Comparison of ENCODE assay signal across 26 cellular contexts in the genomic region with DNA sequence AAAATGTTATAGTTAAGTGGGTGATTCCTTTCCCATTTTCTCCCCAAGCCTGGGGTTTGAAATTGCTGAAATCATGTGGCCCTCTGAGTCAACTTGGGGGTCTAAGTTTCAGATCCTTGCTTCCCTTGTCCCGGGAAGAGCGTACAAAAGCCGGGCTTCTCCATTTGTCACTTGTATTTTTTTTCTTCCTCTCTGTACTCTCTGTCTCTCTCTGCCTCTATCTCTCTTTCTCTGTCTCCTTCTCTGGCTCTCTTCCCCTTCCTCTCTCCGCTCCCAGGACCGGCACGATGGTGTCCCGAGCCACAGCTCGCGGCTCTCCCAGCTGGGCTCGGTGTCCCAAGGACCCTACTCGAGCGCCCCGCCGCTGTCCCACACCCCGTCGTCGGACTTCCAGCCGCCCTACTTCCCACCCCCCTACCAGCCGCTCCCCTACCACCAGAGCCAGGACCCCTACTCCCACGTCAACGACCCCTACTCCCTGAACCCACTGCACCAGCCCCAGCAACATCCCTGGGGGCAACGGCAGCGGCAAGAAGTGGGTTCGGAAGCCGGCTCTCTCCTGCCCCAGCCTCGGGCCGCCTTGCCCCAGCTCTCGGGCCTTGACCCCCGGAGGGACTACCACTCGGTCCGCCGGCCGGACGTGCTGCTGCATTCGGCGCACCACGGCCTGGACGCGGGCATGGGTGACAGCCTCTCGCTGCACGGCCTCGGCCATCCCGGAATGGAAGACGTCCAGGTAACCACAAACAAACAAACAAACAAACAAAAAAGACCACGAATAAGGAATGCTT. TPM values are rescaled to one million over a fixed set of nuclear protein-coding genes. Genes with fewer than 3 reads are reported as not detected.
DNase-seq lines count a peak whose midpoint lies in the region; ATAC-seq and TF ChIP-seq lines count a peak whose summit lies in the region.
"Had no signal": no experiment of that assay in that cellular context is flagged by ENCODE, and none has a peak within 500 bp of the region (broad histone marks: within the 10 kb centered on the region; RNA-seq: fewer than 3 reads in every experiment).

No MANE protein-coding gene starts in this region.

- H3K4me3 ChIP-seq in HUES6 (ENCODE audit: low read depth, low read length) (peak overlapping the region; percentile 45), endodermal cell (ENCODE audit: low read length) (no peak overlapping the region), kidney epithelial cell (ENCODE audit: low read depth, low read length) (peak overlapping the region; percentile 52), upper lobe of right lung (no peak overlapping the region)
- H3K4me3 ChIP-seq: left ventricle myocardium inferior, PC-9 had no signal

- TF ChIP-seq CTCF in endodermal cell (conservative IDR thresholded peaks at IDR 0.05): no peak
- TF ChIP-seq CTCF in kidney epithelial cell (IDR thresholded peaks at IDR 0.05; ENCODE audit: insufficient read depth, low read length, poor library complexity, severe bottlenecking): no peak
- TF ChIP-seq CTCF in progenitor cell of endocrine pancreas (IDR thresholded peaks at IDR 0.05; ENCODE audit: unreplicated experiment): no peak
- TF ChIP-seq CTCF in upper lobe of right lung (IDR thresholded peaks at IDR 0.05): no peak

- H3K36me3 ChIP-seq in HUES6 (ENCODE audit: control insufficient read depth, insufficient read depth, low read length) (no peaks in the 10 kb centered on the region), endodermal cell (ENCODE audit: control insufficient read depth, insufficient read depth, low read length) (no peaks in the 10 kb centered on the region), kidney epithelial cell (ENCODE audit: control insufficient read depth, insufficient read depth, low read length) (no peaks in the 10 kb centered on the region), upper lobe of right lung (no peaks in the 10 kb centered on the region)
- H3K36me3 ChIP-seq: left ventricle myocardium inferior had no signal

- H3K27ac ChIP-seq in HUES6 (ENCODE audit: low read depth, low read length) (no peak overlapping the region), endodermal cell (ENCODE audit: low read depth, low read length) (no peak overlapping the region), upper lobe of right lung (no peak overlapping the region)
- H3K27ac ChIP-seq: left ventricle myocardium inferior, PC-9 had no signal

- peak overlapping the region; percentile 24 for H3K4me3 Mint-ChIP-seq in endodermal cell
- peak overlapping the region; percentile 58 for H3K4me3 Mint-ChIP-seq in progenitor cell of endocrine pancreas (ENCODE audit: low read depth)
- H3K4me3 Mint-ChIP-seq in T-cell: no peak overlapping the region
- H3K4me3 Mint-ChIP-seq: activated CD4-positive, alpha-beta T cell treated with anti-CD3 and anti-CD28 coated beads, Interleukin-2, amount 10 ng/mL, durations not matched to agents 7 days and 5 days; dendritic cell treated with granulocyte-macrophage colony-stimulating factor and Interleukin-4, amounts not matched to agents 40 ng/mL and 50 ng/mL, for 4 days; HFFc6 had no signal

- CTCF ChIA-PET in T-cell (lab: Charles Lee): no interaction called here

- intact Hi-C loops in upper lobe of right lung (cut with DNase I): no loop called here

- H3K27ac Mint-ChIP-seq in endodermal cell: no peak overlapping the region
- H3K27ac Mint-ChIP-seq in progenitor cell of endocrine pancreas: peak overlapping the region; percentile 41
- no peak overlapping the region for H3K27ac Mint-ChIP-seq in T-cell
- H3K27ac Mint-ChIP-seq: activated CD4-positive, alpha-beta T cell treated with anti-CD3 and anti-CD28 coated beads, Interleukin-2, amount 10 ng/mL, durations not matched to agents 7 days and 5 days; CD14-positive monocyte; dendritic cell treated with granulocyte-macrophage colony-stimulating factor and Interleukin-4, amounts not matched to agents 40 ng/mL and 50 ng/mL, for 4 days; HFFc6; T-helper 17 cell had no signal

- H3K4me1 Mint-ChIP-seq in endodermal cell (peaks cover 49% of the 10 kb centered on the region), progenitor cell of endocrine pancreas (ENCODE audit: low read depth) (peaks cover 19% of the 10 kb centered on the region), T-cell (peaks cover 15 to 22% (median 16%) of the 10 kb centered on the region in 3 donors)

- peaks cover 100% of the 10 kb centered on the region for H3K27me3 Mint-ChIP-seq in endodermal cell (ENCODE audit: insufficient read depth)
- peaks cover 97% of the 10 kb centered on the region for H3K27me3 Mint-ChIP-seq in progenitor cell of endocrine pancreas
- peaks cover 81 to 90% of the 10 kb centered on the region in 2 donors for H3K27me3 Mint-ChIP-seq in T-cell

- H3K4me1 ChIP-seq in HUES6 (ENCODE audit: control insufficient read depth, insufficient read depth, low read length): peaks cover 67% of the 10 kb centered on the region
- no peaks in the 10 kb centered on the region for H3K4me1 ChIP-seq in endodermal cell (ENCODE audit: control insufficient read depth, insufficient read depth, low read length)
- peaks cover 8% of the 10 kb centered on the region for H3K4me1 ChIP-seq in upper lobe of right lung

- peak; percentile 67 for DNase-seq in endodermal cell
- DNase-seq in kidney epithelial cell (ENCODE audit: low read depth): no peak
- DNase-seq in progenitor cell of endocrine pancreas (ENCODE audit: low spot score, unreplicated experiment): no peak
- no peak for DNase-seq in upper lobe of right lung
- no peak for DNase-seq in T-cell
- DNase-seq: activated CD4-positive, alpha-beta T cell treated with anti-CD3 and anti-CD28 coated beads, Interleukin-2, amount 10 ng/mL, durations not matched to agents 7 days and 5 days; activated CD8-positive, alpha-beta memory T cell treated with anti-CD3 and anti-CD28 coated beads, Interleukin-2, amount 50 U/mL, for 48 hours; activated effector memory CD4-positive, alpha-beta T cell treated with Interleukin-2 at 50 U/mL for 16 hours; foreskin melanocyte; HFFc6; left ventricle myocardium inferior; MM.1S; NCI-H82; nucleus accumbens; PC-9; SIG-M5; substantia nigra; T-helper 17 cell had no signal

- H3K9me3 Mint-ChIP-seq in endodermal cell: peaks cover 1% of the 10 kb centered on the region
- no peaks in the 10 kb centered on the region for H3K9me3 Mint-ChIP-seq in progenitor cell of endocrine pancreas (ENCODE audit: low read depth)
- no peaks in the 10 kb centered on the region for H3K9me3 Mint-ChIP-seq in T-cell
- H3K9me3 Mint-ChIP-seq: activated CD4-positive, alpha-beta T cell treated with anti-CD3 and anti-CD28 coated beads, Interleukin-2, amount 10 ng/mL, durations not matched to agents 7 days and 5 days; dendritic cell treated with granulocyte-macrophage colony-stimulating factor and Interleukin-4, amounts not matched to agents 40 ng/mL and 50 ng/mL, for 4 days; HFFc6 had no signal

- no peaks in the 10 kb centered on the region for H3K36me3 Mint-ChIP-seq in endodermal cell (ENCODE audit: low read depth)
- no peaks in the 10 kb centered on the region for H3K36me3 Mint-ChIP-seq in progenitor cell of endocrine pancreas (ENCODE audit: insufficient read depth)
- no peaks in the 10 kb centered on the region for H3K36me3 Mint-ChIP-seq in T-cell

- H3K9ac ChIP-seq in HUES6 (ENCODE audit: low read length) (peak overlapping the region; percentile 3), endodermal cell (ENCODE audit: extremely low read depth, low read length, poor library complexity, severe bottlenecking) (no peak overlapping the region)

- H3K27me3 ChIP-seq in HUES6 (ENCODE audit: control insufficient read depth, insufficient read depth, low read length) (peaks cover 100% of the 10 kb centered on the region), endodermal cell (ENCODE audit: control insufficient read depth, insufficient read depth, low read length, poor library complexity, severe bottlenecking) (peaks cover 100% of the 10 kb centered on the region), kidney epithelial cell (ENCODE audit: control insufficient read depth, insufficient read depth, low read length) (peaks cover 42% of the 10 kb centered on the region), upper lobe of right lung (peaks cover 99% of the 10 kb centered on the region)

- ATAC-seq in upper lobe of right lung: no peak
- ATAC-seq in T-cell (replicated peaks in 1 of 4): no peak
- no peak for ATAC-seq in GM18519 (IDR thresholded peaks at IDR 0.05; ENCODE audit: low FRiP score, unreplicated experiment)
- no peak for ATAC-seq in HG03457 (IDR thresholded peaks at IDR 0.05; ENCODE audit: unreplicated experiment)
- ATAC-seq: T-helper 17 cell had no signal

- H3K9me3 ChIP-seq in HUES6 (ENCODE audit: control insufficient read depth, insufficient read depth, low read depth, low read length) (no peaks in the 10 kb centered on the region), endodermal cell (ENCODE audit: control insufficient read depth, low read length) (no peaks in the 10 kb centered on the region), upper lobe of right lung (no peaks in the 10 kb centered on the region)
- H3K9me3 ChIP-seq: left ventricle myocardium inferior had no signal

- WGBS in endodermal cell (ENCODE audit: insufficient coverage in 1 of 2, insufficient read length in 1 of 2), 2 experiments: 1 to 5% methylated on average over 10 to 44 of the region's 45 CpGs

- POLR2A ChIA-PET in T-cell (lab: Charles Lee): no interaction called here

RNA-seq across cellular contexts. Expression of a gene that starts 4.7 kb away (rescaled TPM):
- total RNA-seq in endodermal cell: not detected
- polyA plus RNA-seq in endodermal cell (2013, experiment 1 of 2): 42.1 TPM
- 36.6 TPM for polyA plus RNA-seq in endodermal cell (2013, experiment 2 of 2)
- total RNA-seq in kidney epithelial cell: 0.14 and 0.42 TPM in 2 replicates
- total RNA-seq in progenitor cell of endocrine pancreas: 0.74 and 1.8 TPM in 2 replicates
- total RNA-seq in upper lobe of right lung: not detected
- total RNA-seq in T-cell: not detected
- total RNA-seq: activated CD4-positive, alpha-beta T cell treated with anti-CD3 and anti-CD28 coated beads, Interleukin-2, amount 10 ng/mL, durations not matched to agents 7 days and 5 days; bronchial epithelial cell; HFFc6; left ventricle myocardium inferior; mucosa of gallbladder; PC-9; T-helper 17 cell had no signal
- polyA plus RNA-seq: AG04450, CD14-positive monocyte had no signal

Comparison
In these comparisons a context has a peak if more than half of its experiments do, and no peak if none do; other contexts are left out.
1. H3K4me3 ChIP-seq: peak in HUES6 (single experiment) and kidney epithelial cell (single experiment); none in endodermal cell (single experiment) and upper lobe of right lung (single experiment).
2. H3K4me3 Mint-ChIP-seq: peak in endodermal cell (single experiment) and progenitor cell of endocrine pancreas (single experiment); none in T-cell (0 of 3).